Comparison of ENCODE assay signal across 25 cellular contexts in the genomic region with DNA sequence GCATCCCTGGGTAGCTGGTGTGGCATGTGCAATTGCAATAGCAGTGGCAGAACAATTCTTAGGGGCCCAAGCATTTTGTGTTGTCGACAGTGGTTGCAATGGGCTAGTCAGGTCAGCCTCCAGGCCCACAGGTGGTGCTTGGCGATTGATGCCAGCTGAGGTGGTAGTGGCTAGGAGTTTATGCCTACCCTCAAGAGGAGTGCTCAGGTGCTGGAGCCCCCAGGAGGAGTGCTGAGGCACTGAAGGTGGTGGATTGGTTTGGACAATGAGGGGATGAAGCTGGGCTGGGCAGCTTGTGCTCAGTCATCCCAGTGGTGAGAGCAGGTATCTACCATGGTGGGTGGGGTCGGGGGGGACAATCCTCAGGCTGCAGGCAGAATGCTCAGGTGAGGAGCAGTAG.
DNase-seq lines count a peak whose midpoint lies in the region; ATAC-seq, FAIRE-seq and TF ChIP-seq lines count a peak whose summit lies in the region.
"Had no signal": no experiment of that assay in that cellular context is flagged by ENCODE, and none has a peak within 500 bp of the region (broad histone marks: within the 10 kb centered on the region; RNA-seq: fewer than 3 reads in every experiment).

No MANE protein-coding gene starts in this region.

- H3K4me1 ChIP-seq in H1 (replicated peaks in 1 of 4; ENCODE audit: control insufficient read depth in 3 of 4, insufficient read depth in 4 of 4, low read length in 3 of 4) (no peaks in the 10 kb centered on the region), osteoblast (ENCODE audit: insufficient read depth, low read length) (no peaks in the 10 kb centered on the region), aorta (ENCODE audit: control insufficient read depth in 1 of 2, insufficient read depth in 2 of 2, low read length in 2 of 2) (no peaks in the 10 kb centered on the region)
- H3K4me1 ChIP-seq: A549; BE2C; BLaER1 treated with 17β-estradiol and CSF1 and Interleukin-3, amounts not matched to agents 10 nM and 100 nM had no signal

- TF ChIP-seq EP300 in H1 (IDR thresholded peaks at IDR 0.05; ENCODE audit: borderline replicate concordance in 1 of 2, low read depth in 2 of 2, low read length in 2 of 2) = no peak

- no peak overlapping the region for H2BK20ac ChIP-seq in H1 (ENCODE audit: low read length)

- H3K36me3 ChIP-seq in H1 (ENCODE audit: control insufficient read depth in 2 of 4, insufficient read depth in 4 of 4, low read length in 3 of 4) = no peaks in the 10 kb centered on the region
- no peaks in the 10 kb centered on the region for H3K36me3 ChIP-seq in osteoblast (ENCODE audit: insufficient read depth, low read length)
- H3K36me3 ChIP-seq in aorta (ENCODE audit: control insufficient read depth in 1 of 2, insufficient read depth in 2 of 2, low read length in 1 of 2) = no peaks in the 10 kb centered on the region
- H3K36me3 ChIP-seq: BE2C; BLaER1 treated with 17β-estradiol and CSF1 and Interleukin-3, amounts not matched to agents 10 nM and 100 nM had no signal

- TF ChIP-seq RAD21 in H1 (IDR thresholded peaks at IDR 0.05 in 1 of 2, conservative IDR thresholded peaks at IDR 0.05 in 1 of 2; ENCODE audit: low read depth in 2 of 2, low read length in 2 of 2) = no peak

- H3K14ac ChIP-seq in H1 (ENCODE audit: insufficient read length) = no peak overlapping the region

- peak overlapping the region; percentile 12; the same call in 1 of the 2 replicates for H4K8ac ChIP-seq in H1 (ENCODE audit: extremely low read depth, insufficient read depth, low read length)

- H3K27ac ChIP-seq in H1 (ENCODE audit: low read depth, low read length) (no peak overlapping the region), osteoblast (ENCODE audit: low read depth, low read length) (no peak overlapping the region), aorta (ENCODE audit: low read depth in 1 of 2, low read length in 2 of 2) (no peak overlapping the region)
- H3K27ac ChIP-seq: A549; BLaER1 treated with 17β-estradiol and CSF1 and Interleukin-3, amounts not matched to agents 10 nM and 100 nM; GM23248 had no signal

- intact Hi-C loops in Right ventricle myocardium inferior (cut with DNase I) = no loop called here
- intact Hi-C loops in left cardiac atrium (cut with DNase I) = no loop called here
- intact Hi-C loops in aorta (cut with DNase I) = no loop called here

- H3K4me2 ChIP-seq in H1 (ENCODE audit: insufficient read depth in 1 of 2, low read depth in 2 of 2, low read length in 2 of 2) = no peak overlapping the region
- no peak overlapping the region for H3K4me2 ChIP-seq in osteoblast (ENCODE audit: insufficient read depth, low read length)
- H3K4me2 ChIP-seq: A549; BLaER1 treated with 17β-estradiol and CSF1 and Interleukin-3, amounts not matched to agents 10 nM and 100 nM had no signal

- H4K91ac ChIP-seq in H1 (replicated peaks; ENCODE audit: insufficient read length, low read length) = no peak overlapping the region

- POLR2A ChIA-PET in H1 (lab: Charles Lee; ENCODE audit: partially characterized antibody) = no interaction called here

- no peak overlapping the region for H3K9ac ChIP-seq in H1 (replicated peaks in 1 of 4; ENCODE audit: extremely low read depth in 1 of 4, low read depth in 3 of 4, low read length in 3 of 4)
- H3K9ac ChIP-seq: BLaER1 treated with 17β-estradiol and CSF1 and Interleukin-3, amounts not matched to agents 10 nM and 100 nM; GM23248 had no signal

- DNase-seq in Right ventricle myocardium inferior (ENCODE audit: missing footprints) (peak; percentile 17), left cardiac atrium (no peak), H1 (ENCODE audit: low read depth in 1 of 2, low spot score in 2 of 2) (no peak), osteoblast (ENCODE audit: insufficient read length, low spot score, missing footprints) (peak; percentile 9), aorta (no peak), NCI-H2171 (lab: John Stamatoyannopoulos, UW) (no peak), ureter (ENCODE audit: low spot score) (no peak)
- DNase-seq: 8988T; ACHN; AML-193; BE2C; Calu3; CD4-positive, alpha-beta T cell; COR-L47; DMS53; DMS79 treated with DMSO at 0.1 percent for 48 hours; GF-D8; GM23248; H9 had no signal

- no peaks in the 10 kb centered on the region for H3K79me1 ChIP-seq in H1 (ENCODE audit: low read depth, low read length)

- H3K4me3 ChIP-seq in H1 (ENCODE audit: extremely low read depth in 1 of 4, insufficient read depth in 2 of 4, low read depth in 3 of 4, low read length in 4 of 4) (no peak overlapping the region), osteoblast (ENCODE audit: insufficient read depth, low read length) (no peak overlapping the region), aorta (ENCODE audit: low read length in 2 of 2) (no peak overlapping the region)
- H3K4me3 ChIP-seq: A549; BLaER1 treated with 17β-estradiol and CSF1 and Interleukin-3, amounts not matched to agents 10 nM and 100 nM; GM23248 had no signal

- ATAC-seq in Right ventricle myocardium inferior = peak; percentile 34
- no peak for ATAC-seq in left cardiac atrium
- ATAC-seq in aorta (ENCODE audit: low FRiP score) = peak; percentile 21
- no peak for ATAC-seq in HG02852 (IDR thresholded peaks at IDR 0.05; ENCODE audit: unreplicated experiment)
- ATAC-seq: A549, HCT116 had no signal

- H3K18ac ChIP-seq in H1 (ENCODE audit: extremely low read depth, low read length) = no peak overlapping the region

- H3K79me2 ChIP-seq in H1 (ENCODE audit: control insufficient read depth in 1 of 2, insufficient read depth in 2 of 2, low read length in 2 of 2) (no peaks in the 10 kb centered on the region), osteoblast (ENCODE audit: insufficient read depth, low read length) (no peaks in the 10 kb centered on the region)

- H2BK5ac ChIP-seq in H1 (ENCODE audit: low read depth, low read length) = no peak overlapping the region

- H3K9me3 ChIP-seq in H1 (ENCODE audit: insufficient read depth in 2 of 2, low read depth in 1 of 2, low read length in 1 of 2) (peaks cover 5 to 6% of the 10 kb centered on the region in 2 experiments; a peak in 2 of 4 replicates), osteoblast (ENCODE audit: low read depth, low read length) (peaks cover 3% of the 10 kb centered on the region), aorta (ENCODE audit: control insufficient read depth, low read length) (no peaks in the 10 kb centered on the region)
- H3K9me3 ChIP-seq: A549 had no signal

- CTCF ChIA-PET in H1 (lab: Charles Lee; ENCODE audit: partially characterized antibody) = interaction anchor here (1.2 kb wide), 1 partner anchor 12 kb away, joined by 3 read pairs; no protein-coding TSS in a partner anchor

- H4K20me1 ChIP-seq in H1 (replicated peaks in 1 of 2; ENCODE audit: control insufficient read depth in 1 of 2, insufficient read depth in 2 of 2, low read length in 2 of 2) (no peaks in the 10 kb centered on the region), osteoblast (ENCODE audit: insufficient read depth, low read length) (no peaks in the 10 kb centered on the region)
- H4K20me1 ChIP-seq: BLaER1 treated with 17β-estradiol and CSF1 and Interleukin-3, amounts not matched to agents 10 nM and 100 nM had no signal

- H3K56ac ChIP-seq in H1 (replicated peaks; ENCODE audit: insufficient read length, low read depth, low read length) = no peak overlapping the region

- H2AK5ac ChIP-seq in H1 (ENCODE audit: low read depth, low read length) = no peak overlapping the region

- FAIRE-seq in H1 (lab: Jason Lieb, UNC) = no peak
- FAIRE-seq: A549, GM12891, GM18507 had no signal

- 74% methylated on average over 2 of the region's 3 CpGs; no CpG with 5 or more reads in 1 of the 2 experiments for WGBS in H1 (ENCODE audit: extremely low coverage in 1 of 2, insufficient coverage in 1 of 2, insufficient read length in 1 of 2, insufficient replicate concordance in 2 of 2, low coverage in 1 of 2, low lambda C conversion rate in 2 of 2, missing lambda C conversion rate in 1 of 2), 2 experiments
- 62 to 73% methylated on average over 3 of the region's 3 CpGs for WGBS in aorta, 2 donors

- TF ChIP-seq POLR2A in H1 (IDR thresholded peaks at IDR 0.05; ENCODE audit: control extremely low read depth in 1 of 2, low read depth in 2 of 2, low read length in 2 of 2) = no peak

- H3K23me2 ChIP-seq in H1 (ENCODE audit: low read depth, low read length) = no peaks in the 10 kb centered on the region

- no peak overlapping the region for H4K5ac ChIP-seq in H1 (ENCODE audit: insufficient read length, low read depth, low read length)

- no peak overlapping the region for H2AFZ ChIP-seq in H1 (ENCODE audit: low read length)
- no peak overlapping the region for H2AFZ ChIP-seq in osteoblast (ENCODE audit: low read length)
- H2AFZ ChIP-seq: GM23248 had no signal

- H3K27me3 ChIP-seq in H1 (replicated peaks in 1 of 4; ENCODE audit: control insufficient read depth in 3 of 4, extremely low read depth in 1 of 4, insufficient read depth in 3 of 4, low read length in 3 of 4) (no peaks in the 10 kb centered on the region; a peak in 1 of 7 replicates), osteoblast (ENCODE audit: insufficient read depth, low read length) (no peaks in the 10 kb centered on the region), aorta (ENCODE audit: control insufficient read depth in 1 of 2, insufficient read depth in 2 of 2, low read length in 1 of 2) (no peaks in the 10 kb centered on the region)
- H3K27me3 ChIP-seq: BE2C; BLaER1 treated with 17β-estradiol and CSF1 and Interleukin-3, amounts not matched to agents 10 nM and 100 nM had no signal

- no peak overlapping the region for H2BK120ac ChIP-seq in H1 (replicated peaks; ENCODE audit: low read depth, low read length)

- no peak overlapping the region for H2BK12ac ChIP-seq in H1 (ENCODE audit: low read depth, low read length)

- H3K23ac ChIP-seq in H1 (ENCODE audit: insufficient read length) = no peak overlapping the region

- TF ChIP-seq CTCF in H1 (IDR thresholded peaks at IDR 0.05; ENCODE audit: control extremely low read depth in 1 of 3, insufficient read depth in 1 of 3, low read depth in 1 of 3, low read length in 3 of 3) (no peak), osteoblast (IDR thresholded peaks at IDR 0.05; ENCODE audit: extremely low read depth, low read depth, low read length) (no peak)

- no peak overlapping the region for H2BK15ac ChIP-seq in H1 (ENCODE audit: low read length)

- H3K4ac ChIP-seq in H1 (replicated peaks; ENCODE audit: insufficient read length, low read depth, low read length) = no peak overlapping the region

TF ChIP-seq in H1, 55 proteins besides CTCF, POLR2A, EP300 and RAD21:
- TF ChIP-seq SP4 (IDR thresholded peaks at IDR 0.05; ENCODE audit: low read length) = no peak
TF ChIP-seq in H1: peak in this region for 0.

Comparison
In these comparisons a context has a peak if more than half of its experiments do, and no peak if none do; other contexts are left out.
1. ATAC-seq: peak in Right ventricle myocardium inferior (single experiment) and aorta (single experiment); none in left cardiac atrium (0 of 2) and HG02852 (single experiment).
2. DNase-seq: peak in Right ventricle myocardium inferior (single experiment) and osteoblast (single experiment); none in left cardiac atrium (single experiment), H1 (0 of 2), aorta (0 of 2), NCI-H2171 (single experiment) and ureter (single experiment).